ENCODE assay signal across 18 cellular contexts in genomic region chr6:152721956-152722355, GRCh38. TPM values are rescaled to one million over a fixed set of nuclear protein-coding genes. Genes with fewer than 3 reads are reported as not detected.
DNase-seq lines count a peak whose midpoint lies in the region; ATAC-seq and TF ChIP-seq lines count a peak whose summit lies in the region.
"Had no signal": no experiment of that assay in that cellular context is flagged by ENCODE, and none has a peak within 500 bp of the region (broad histone marks: within the 10 kb centered on the region; RNA-seq: fewer than 3 reads in every experiment).

No MANE protein-coding gene starts in this region.

- H3K36me3 Mint-ChIP-seq in endodermal cell (ENCODE audit: low read depth): peaks cover 27% of the 10 kb centered on the region
- H3K36me3 Mint-ChIP-seq in progenitor cell of endocrine pancreas (ENCODE audit: insufficient read depth): no peaks in the 10 kb centered on the region
- H3K36me3 Mint-ChIP-seq: CD4-positive, alpha-beta memory T cell had no signal

- 93 to 100% methylated on average over 1 to 4 of the region's 4 CpGs for WGBS in endodermal cell (ENCODE audit: insufficient coverage in 1 of 2, insufficient read length in 1 of 2), 2 experiments
- 86 to 95% (median 93%) methylated on average over 4 of the region's 4 CpGs for WGBS in spleen, 5 donors

- H3K9me3 Mint-ChIP-seq in endodermal cell (no peaks in the 10 kb centered on the region), progenitor cell of endocrine pancreas (ENCODE audit: low read depth) (no peaks in the 10 kb centered on the region)

- no peak for TF ChIP-seq POLR2A in spleen (IDR thresholded peaks at IDR 0.05)

- H3K4me1 ChIP-seq in endodermal cell (ENCODE audit: control insufficient read depth, insufficient read depth, low read length) (no peaks in the 10 kb centered on the region), spleen (no peaks in the 10 kb centered on the region)

- H3K27ac ChIP-seq in endodermal cell (ENCODE audit: low read depth, low read length): no peak overlapping the region
- H3K27ac ChIP-seq in spleen: no peak overlapping the region
- H3K27ac ChIP-seq: BLaER1 had no signal

- intact Hi-C loops in spleen (cut with DNase I; ENCODE audit: low total_unique reads) (no loop called here), sciatic nerve (cut with DNase I) (no loop called here)

- H3K4me3 Mint-ChIP-seq in endodermal cell (no peak overlapping the region), progenitor cell of endocrine pancreas (ENCODE audit: low read depth) (no peak overlapping the region)
- H3K4me3 Mint-ChIP-seq: CD4-positive, alpha-beta memory T cell had no signal

- H3K27me3 ChIP-seq in endodermal cell (ENCODE audit: control insufficient read depth, insufficient read depth, low read length, poor library complexity, severe bottlenecking) (no peaks in the 10 kb centered on the region), spleen (replicated peaks in 1 of 7) (no peaks in the 10 kb centered on the region)
- H3K27me3 ChIP-seq: BLaER1 had no signal

- H3K27ac Mint-ChIP-seq in endodermal cell (peak overlapping the region; percentile 16), progenitor cell of endocrine pancreas (no peak overlapping the region)
- H3K27ac Mint-ChIP-seq: CD4-positive, alpha-beta memory T cell had no signal

- H3K4me3 ChIP-seq in endodermal cell (ENCODE audit: low read length) (no peak overlapping the region), spleen (no peak overlapping the region)
- H3K4me3 ChIP-seq: BLaER1 had no signal

- TF ChIP-seq CTCF in endodermal cell (conservative IDR thresholded peaks at IDR 0.05) (no peak), spleen (IDR thresholded peaks at IDR 0.05 in 8 of 11, conservative IDR thresholded peaks at IDR 0.05 in 3 of 11) (no peak), progenitor cell of endocrine pancreas (IDR thresholded peaks at IDR 0.05; ENCODE audit: unreplicated experiment) (no peak)

- no peak overlapping the region for H3K9ac ChIP-seq in endodermal cell (ENCODE audit: extremely low read depth, low read length, poor library complexity, severe bottlenecking)
- H3K9ac ChIP-seq: BLaER1 had no signal

- H3K9me3 ChIP-seq in endodermal cell (ENCODE audit: control insufficient read depth, low read length): no peaks in the 10 kb centered on the region
- no peaks in the 10 kb centered on the region for H3K9me3 ChIP-seq in spleen
- H3K9me3 ChIP-seq: BLaER1 had no signal

- no peaks in the 10 kb centered on the region for H3K27me3 Mint-ChIP-seq in endodermal cell (ENCODE audit: insufficient read depth)
- no peaks in the 10 kb centered on the region for H3K27me3 Mint-ChIP-seq in progenitor cell of endocrine pancreas

- ATAC-seq in sciatic nerve: no peak

- DNase-seq in GM03348 (ENCODE audit: low spot score): peak; percentile 41
- DNase-seq in M059J (ENCODE audit: low read depth): peak; percentile 51
- DNase-seq in endodermal cell: no peak
- DNase-seq in spleen: peak; percentile 33
- no peak for DNase-seq in DMS153 (lab: John Stamatoyannopoulos, UW)
- DNase-seq in sciatic nerve (ENCODE audit: low spot score): no peak
- no peak for DNase-seq in progenitor cell of endocrine pancreas (ENCODE audit: low spot score, unreplicated experiment)
- DNase-seq: CD4-positive, alpha-beta memory T cell; H7; KG1; MV-4-11; NCI-H1694 treated with DMSO at 0.1 percent for 48 hours; NCI-H510A; NCI-H748 treated with DMSO at 0.1 percent for 48 hours; SHP77 treated with DMSO at 0.1 percent for 48 hours had no signal

- no peaks in the 10 kb centered on the region for H3K4me1 Mint-ChIP-seq in endodermal cell
- no peaks in the 10 kb centered on the region for H3K4me1 Mint-ChIP-seq in progenitor cell of endocrine pancreas (ENCODE audit: low read depth)
- H3K4me1 Mint-ChIP-seq: CD4-positive, alpha-beta memory T cell had no signal

- H3K36me3 ChIP-seq in endodermal cell (ENCODE audit: control insufficient read depth, insufficient read depth, low read length) (peaks cover 50% of the 10 kb centered on the region), spleen (peaks cover 0 to 13% (median 0%) of the 10 kb centered on the region in 6 donors)
- H3K36me3 ChIP-seq: BLaER1 had no signal

RNA-seq across cellular contexts. Expression of gene MYCT1, which starts 24.3 kb away (rescaled TPM):
- total RNA-seq in M059J (2014; rRNA removed; shearing (Covaris generic)): 0.32 and 0.37 TPM in 2 replicates
- total RNA-seq in endodermal cell: 10 to 100 TPM in 1 of 2 donors, 1 to 10 TPM in 1; 7.9 to 15.9 TPM
- 6.2 TPM for polyA plus RNA-seq in endodermal cell (2013, experiment 1 of 2)
- 9.5 TPM for polyA plus RNA-seq in endodermal cell (2013, experiment 2 of 2)
- total RNA-seq in spleen: 10 to 100 TPM; 26.9 to 67.4 (median 62.7) TPM
- polyA plus RNA-seq in spleen: 10 to 100 TPM in 2 of 3 donors, 1 to 10 TPM in 1; 8.8 to 25.3 (median 11.3) TPM
- total RNA-seq in sciatic nerve: 20.6 TPM
- not detected in 2 replicates for total RNA-seq in progenitor cell of endocrine pancreas
- total RNA-seq: A673; CD4-positive, alpha-beta memory T cell had no signal
- polyA plus RNA-seq: CD4-positive, alpha-beta memory T cell had no signal

RNA-seq across cellular contexts. Expression of gene VIP, which starts 28.6 kb away (rescaled TPM):
- total RNA-seq in M059J (2014; rRNA removed; shearing (Covaris generic)): not detected in 2 replicates
- not detected for total RNA-seq in endodermal cell
- polyA plus RNA-seq in endodermal cell (2013, experiment 1 of 2): 0.32 TPM
- 0.37 TPM for polyA plus RNA-seq in endodermal cell (2013, experiment 2 of 2)
- 1 to 10 TPM; 1.6 to 7.4 (median 3.1) TPM for total RNA-seq in spleen
- 10 to 100 TPM in 2 of 3 donors, 1 to 10 TPM in 1; 1.5 to 25.2 (median 19.3) TPM for polyA plus RNA-seq in spleen
- total RNA-seq in sciatic nerve: 1.9 TPM
- total RNA-seq in progenitor cell of endocrine pancreas: not detected in 2 replicates
- total RNA-seq: A673; CD4-positive, alpha-beta memory T cell; H7; OCI-LY7 had no signal
- polyA plus RNA-seq: CD4-positive, alpha-beta memory T cell had no signal

Comparison
In these comparisons a context has a peak if more than half of its experiments do, and no peak if none do; other contexts are left out.
1. DNase-seq: peak in GM03348 (single experiment), M059J (single experiment) and spleen (single experiment); none in endodermal cell (single experiment), DMS153 (single experiment), sciatic nerve (single experiment) and progenitor cell of endocrine pancreas (single experiment).